In the genomic region with DNA sequence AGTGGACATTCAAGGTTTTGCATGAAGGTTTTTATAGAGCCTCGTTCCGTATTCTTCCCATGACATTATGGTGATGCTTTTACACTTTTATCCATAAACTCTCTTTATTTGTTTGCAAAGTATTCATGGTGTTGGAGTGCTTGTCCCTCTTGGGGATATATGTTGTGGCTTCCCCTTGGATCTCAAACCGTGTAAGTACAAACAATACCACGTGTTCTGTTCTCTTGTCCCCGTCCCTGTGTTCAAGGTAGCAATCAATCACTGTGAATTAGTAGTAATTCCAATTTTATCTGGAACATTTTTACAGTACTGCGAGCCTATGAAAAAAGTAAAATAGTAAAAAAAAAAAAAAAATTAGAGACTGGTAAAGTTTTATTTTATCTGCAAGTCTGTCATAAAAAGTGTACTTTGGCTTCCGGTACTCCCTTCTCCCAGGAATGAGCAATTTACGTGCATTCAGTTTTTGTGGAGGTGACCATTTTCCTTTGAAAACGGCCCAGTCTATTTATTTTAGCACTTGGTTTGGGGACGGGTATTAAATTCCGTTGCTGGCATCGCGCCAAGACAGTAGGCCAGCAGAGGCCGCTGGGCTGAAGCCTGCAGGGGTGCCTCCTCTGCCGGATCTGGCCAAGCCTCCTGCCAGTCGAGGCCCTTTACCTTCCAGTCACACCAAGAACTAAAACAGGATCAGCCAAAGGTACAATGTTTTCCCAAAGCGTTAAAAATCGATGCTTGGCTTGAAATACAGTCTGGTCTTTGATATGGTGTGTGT, we compare ENCODE assay signal across 8 cellular contexts.
A peak's percentile ranks its signal among the peaks of the same experiment; 100 is the strongest.
DNase-seq lines count a peak whose midpoint lies in the region; ATAC-seq, FAIRE-seq and TF ChIP-seq lines count a peak whose summit lies in the region.

No MANE protein-coding gene starts in this region.

- ATAC-seq in K562: peak; percentile 76
- no peak for ATAC-seq in GM21528 (IDR thresholded peaks at IDR 0.05; ENCODE audit: low FRiP score, unreplicated experiment)
- ATAC-seq in HG02623 (IDR thresholded peaks at IDR 0.05; ENCODE audit: unreplicated experiment): no peak

- H3K9me2 ChIP-seq in hepatocyte (replicated peaks; ENCODE audit: insufficient read depth): no peaks in the 10 kb centered on the region

- TF ChIP-seq POLR2A in K562 (conservative IDR thresholded peaks at IDR 0.05): no peak

- H3K4me3 ChIP-seq in K562 (peak overlapping the region; percentile 14; the same call in 1 of the 2 replicates), hepatocyte (peak overlapping the region; percentile 6)

- H3K9me3 ChIP-seq in K562 (replicated peaks; ENCODE audit: control insufficient read depth, insufficient read depth, low read depth, low read length) (no peaks in the 10 kb centered on the region), hepatocyte (ENCODE audit: low read depth) (no peaks in the 10 kb centered on the region)

- peak; percentile 56 for DNase-seq in ELF-1 (ENCODE audit: low read depth, low spot score)
- peak; percentile 75 for DNase-seq in LoVo (ENCODE audit: low spot score)
- peak; percentile 70 for DNase-seq in SK-MEL-5 (ENCODE audit: low read depth, low spot score)
- peak; percentile 31 to 80 (median 55) for DNase-seq in K562 (ENCODE audit: extremely low read depth in 1 of 4, low spot score in 3 of 4)
- DNase-seq in hepatocyte (ENCODE audit: low spot score): peak; percentile 82
- peak; percentile 37 for DNase-seq in progenitor cell of endocrine pancreas (ENCODE audit: low spot score, unreplicated experiment)

- peaks cover 3% of the 10 kb centered on the region for H3K4me1 Mint-ChIP-seq in progenitor cell of endocrine pancreas (ENCODE audit: low read depth)

- WGBS in K562 (ENCODE audit: insufficient coverage, low coverage, missing lambda C conversion rate): 17% methylated on average over 15 of the region's 18 CpGs
- 17% methylated on average over 18 of the region's 18 CpGs for WGBS in hepatocyte (ENCODE audit: low lambda C conversion rate, missing lambda C conversion rate)

- in situ Hi-C loops in SK-MEL-5 (cut with HindIII; ENCODE audit: low pct_unique_long_range_greater_than_20kb, low sequenced_read_pairs) (no loop called here), K562 (cut with MboI) (no loop called here)

- H3K9me1 ChIP-seq in K562 (ENCODE audit: control insufficient read depth, insufficient read depth, low read length): no peaks in the 10 kb centered on the region

- no peak for TF ChIP-seq EP300 in K562 (IDR thresholded peaks at IDR 0.05; ENCODE audit: low read length)

- POLR2A ChIA-PET in K562 (lab: Yijun Ruan, JAX): no interaction called here

- H3K27me3 ChIP-seq in K562 (ENCODE audit: control insufficient read depth in 2 of 2, insufficient read depth in 2 of 2, low read length in 2 of 2) (no peaks in the 10 kb centered on the region), hepatocyte (no peaks in the 10 kb centered on the region)

- peak overlapping the region; percentile 94 for H2AFZ ChIP-seq in K562 (ENCODE audit: low read depth, low read length)
- peak overlapping the region; percentile 44 for H2AFZ ChIP-seq in hepatocyte

- H3K4me1 ChIP-seq in K562 (replicated peaks in 1 of 2; ENCODE audit: control insufficient read depth in 2 of 2, insufficient read depth in 2 of 2, low read length in 2 of 2) (peaks cover 11 to 24% of the 10 kb centered on the region in 2 experiments), hepatocyte (ENCODE audit: insufficient read depth) (no peaks in the 10 kb centered on the region)

- no peaks in the 10 kb centered on the region for H3K9me3 Mint-ChIP-seq in progenitor cell of endocrine pancreas (ENCODE audit: low read depth)

- peak overlapping the region; percentile 72 for H3K4me3 Mint-ChIP-seq in progenitor cell of endocrine pancreas (ENCODE audit: low read depth)

- CTCF ChIA-PET in K562 (lab: Yijun Ruan, JAX; ENCODE audit: low intra/inter-chr PET ratio): interaction anchor here (0.7 kb wide), 1 partner anchor 178 kb away, joined by 4 read pairs; no protein-coding TSS in a partner anchor

- H3K36me3 ChIP-seq in K562 (ENCODE audit: control insufficient read depth, insufficient read depth, low read length): no peaks in the 10 kb centered on the region
- H3K36me3 ChIP-seq in hepatocyte (replicated peaks; ENCODE audit: insufficient read depth, low read depth): no peaks in the 10 kb centered on the region

- peak in 1 of 2 experiments; percentile 45; a peak in 2 of 4 replicates for TF ChIP-seq RAD21 in K562 (CRISPR knock-in tag; conservative IDR thresholded peaks at IDR 0.05 in 1 of 2, IDR thresholded peaks at IDR 0.05 in 1 of 2)

- peak; percentile 51 for FAIRE-seq in K562 (lab: Jason Lieb, UNC)

- no peaks in the 10 kb centered on the region for H3K36me3 Mint-ChIP-seq in progenitor cell of endocrine pancreas (ENCODE audit: insufficient read depth)

- H3K27ac ChIP-seq in K562 (ENCODE audit: extremely low read depth, low read depth, low read length) (peak overlapping the region; percentile 69; the same call in 2 of the 3 replicates), hepatocyte (no peak overlapping the region)

- H3K27ac Mint-ChIP-seq in progenitor cell of endocrine pancreas: peak overlapping the region; percentile 69

- H4K20me1 ChIP-seq in K562 (replicated peaks; ENCODE audit: control insufficient read depth, insufficient read depth, low read length) (no peaks in the 10 kb centered on the region), hepatocyte (ENCODE audit: insufficient read depth, poor library complexity, severe bottlenecking) (no peaks in the 10 kb centered on the region)

- intact Hi-C loops in K562 (cut with micrococcal nuclease): no loop called here

- peaks cover 22% of the 10 kb centered on the region for H3K27me3 Mint-ChIP-seq in progenitor cell of endocrine pancreas

- BruUV-seq in K562 (replicated peaks; lab: Mats Ljungman, UMichigan): no TSS peak

- H3K79me2 ChIP-seq in K562 (ENCODE audit: control insufficient read depth, insufficient read depth, low read length) (no peaks in the 10 kb centered on the region), hepatocyte (no peaks in the 10 kb centered on the region)

- H3K9ac ChIP-seq in K562 (ENCODE audit: insufficient read depth in 1 of 2, low read depth in 2 of 2, low read length in 2 of 2): peak overlapping the region in 1 of 2 experiments; percentile 34; a peak in 1 of 4 replicates

- peak overlapping the region; percentile 73 for H3K4me2 ChIP-seq in K562 (ENCODE audit: insufficient read depth, low read length)
- peak overlapping the region; percentile 87 for H3K4me2 ChIP-seq in hepatocyte

- TF ChIP-seq CTCF in K562 (IDR thresholded peaks at IDR 0.05 in 2 of 3, conservative IDR thresholded peaks at IDR 0.05 in 1 of 3; ENCODE audit: insufficient read depth in 2 of 3, low read depth in 1 of 3, low read length in 3 of 3) (peak; percentile 40 to 51 (median 49); a peak in 4 of 6 replicates), hepatocyte (IDR thresholded peaks at IDR 0.05; ENCODE audit: poor library complexity) (peak; percentile 40), progenitor cell of endocrine pancreas (IDR thresholded peaks at IDR 0.05; ENCODE audit: unreplicated experiment) (peak; percentile 47)
